In genomic region chr2:221518937-221519635, GRCh38 we compare ENCODE assay signal across 16 cellular contexts. TPM values are rescaled to one million over a fixed set of nuclear protein-coding genes. Genes with fewer than 3 reads are reported as not detected.
A peak's percentile ranks its signal among the peaks of the same experiment; 100 is the strongest.
DNase-seq lines count a peak whose midpoint lies in the region; ATAC-seq and FAIRE-seq lines count a peak whose summit lies in the region.
"Had no signal": no experiment of that assay in that cellular context is flagged by ENCODE, and none has a peak within 500 bp of the region (broad histone marks: within the 10 kb centered on the region; RNA-seq: fewer than 3 reads in every experiment).

No MANE protein-coding gene starts in this region.

- peak overlapping the region; percentile 35 for H3K27ac ChIP-seq in angular gyrus (ENCODE audit: low read depth, low read length)
- H3K27ac ChIP-seq: C4-2B, gastroesophageal sphincter, parathyroid adenoma had no signal

- no peaks in the 10 kb centered on the region for H3K9me3 Mint-ChIP-seq in memory B cell
- H3K9me3 Mint-ChIP-seq in stimulated activated naive B cell treated with anti-CD40 and anti-IgM and Interleukin-4, amounts not matched to agents 10 μg/mL and 1 μg/mL and 100 μg/mL, for 72 hours, result peaks cover 3 to 4% of the 10 kb centered on the region in 2 donors
- peaks cover 4% of the 10 kb centered on the region for H3K9me3 Mint-ChIP-seq in stimulated activated memory B cell treated with anti-CD40 and anti-IgM and Interleukin-4, amounts not matched to agents 10 μg/mL and 1 μg/mL and 100 μg/mL, for 72 hours
- H3K9me3 Mint-ChIP-seq: WTC11 had no signal

- no peak overlapping the region for H3K27ac Mint-ChIP-seq in memory B cell
- no peak overlapping the region for H3K27ac Mint-ChIP-seq in stimulated activated naive B cell treated with anti-CD40 and anti-IgM and Interleukin-4, amounts not matched to agents 10 μg/mL and 1 μg/mL and 100 μg/mL, for 72 hours
- no peak overlapping the region for H3K27ac Mint-ChIP-seq in stimulated activated memory B cell treated with anti-CD40 and anti-IgM and Interleukin-4, amounts not matched to agents 10 μg/mL and 1 μg/mL and 100 μg/mL, for 72 hours
- H3K27ac Mint-ChIP-seq: WTC11 had no signal

- peaks cover 4% of the 10 kb centered on the region for H3K36me3 Mint-ChIP-seq in memory B cell
- no peaks in the 10 kb centered on the region for H3K36me3 Mint-ChIP-seq in stimulated activated naive B cell treated with anti-CD40 and anti-IgM and Interleukin-4, amounts not matched to agents 10 μg/mL and 1 μg/mL and 100 μg/mL, for 72 hours
- H3K36me3 Mint-ChIP-seq in stimulated activated memory B cell treated with anti-CD40 and anti-IgM and Interleukin-4, amounts not matched to agents 10 μg/mL and 1 μg/mL and 100 μg/mL, for 72 hours, result no peaks in the 10 kb centered on the region
- H3K36me3 Mint-ChIP-seq: WTC11 had no signal

- H3K4me1 Mint-ChIP-seq in memory B cell, result peaks cover 19% of the 10 kb centered on the region
- peaks cover 3 to 12% of the 10 kb centered on the region in 2 donors for H3K4me1 Mint-ChIP-seq in stimulated activated naive B cell treated with anti-CD40 and anti-IgM and Interleukin-4, amounts not matched to agents 10 μg/mL and 1 μg/mL and 100 μg/mL, for 72 hours
- no peaks in the 10 kb centered on the region for H3K4me1 Mint-ChIP-seq in stimulated activated memory B cell treated with anti-CD40 and anti-IgM and Interleukin-4, amounts not matched to agents 10 μg/mL and 1 μg/mL and 100 μg/mL, for 72 hours

- peak overlapping the region; percentile 30 for H3K4me3 Mint-ChIP-seq in memory B cell
- H3K4me3 Mint-ChIP-seq in stimulated activated naive B cell treated with anti-CD40 and anti-IgM and Interleukin-4, amounts not matched to agents 10 μg/mL and 1 μg/mL and 100 μg/mL, for 72 hours, result no peak overlapping the region
- no peak overlapping the region for H3K4me3 Mint-ChIP-seq in stimulated activated memory B cell treated with anti-CD40 and anti-IgM and Interleukin-4, amounts not matched to agents 10 μg/mL and 1 μg/mL and 100 μg/mL, for 72 hours
- H3K4me3 Mint-ChIP-seq: WTC11 had no signal

- DNase-seq in A172 (ENCODE audit: low spot score) (peak; percentile 58), GM19239 (ENCODE audit: insufficient read length, low spot score) (no peak), memory B cell (ENCODE audit: low spot score in 2 of 2) (no peak), SW 1271 (lab: John Stamatoyannopoulos, UW) (no peak), epidermal melanocyte (ENCODE audit: insufficient read length, low spot score) (no peak)
- DNase-seq in stimulated activated naive B cell treated with anti-CD40 and anti-IgM and Interleukin-4, amounts not matched to agents 10 μg/mL and 1 μg/mL and 100 μg/mL, for 72 hours, result no peak
- DNase-seq: activated naive CD4-positive, alpha-beta T cell; left cardiac atrium; MG63 had no signal

- no peak for ATAC-seq in memory B cell (ENCODE audit: low read depth)
- ATAC-seq in stimulated activated naive B cell treated with anti-CD40 and anti-IgM and Interleukin-4, amounts not matched to agents 10 μg/mL and 1 μg/mL and 100 μg/mL, for 72 hours (replicated peaks), result no peak
- ATAC-seq in stimulated activated memory B cell treated with anti-CD40 and anti-IgM and Interleukin-4, amounts not matched to agents 10 μg/mL and 1 μg/mL and 100 μg/mL, for 72 hours, result no peak
- ATAC-seq: gastroesophageal sphincter, WTC11 had no signal

- FAIRE-seq in GM19239 (lab: Jason Lieb, UNC), result peak; percentile 48
- FAIRE-seq: colon had no signal

- no peaks in the 10 kb centered on the region for H3K27me3 Mint-ChIP-seq in memory B cell
- H3K27me3 Mint-ChIP-seq in stimulated activated naive B cell treated with anti-CD40 and anti-IgM and Interleukin-4, amounts not matched to agents 10 μg/mL and 1 μg/mL and 100 μg/mL, for 72 hours, result no peaks in the 10 kb centered on the region
- H3K27me3 Mint-ChIP-seq in stimulated activated memory B cell treated with anti-CD40 and anti-IgM and Interleukin-4, amounts not matched to agents 10 μg/mL and 1 μg/mL and 100 μg/mL, for 72 hours, result no peaks in the 10 kb centered on the region

RNA-seq across cellular contexts. Expression of gene EPHA4, which starts 53.0 kb away (rescaled TPM):
- 28.1 and 32.9 TPM in 2 replicates for total RNA-seq in A172 (2014; rRNA removed; shearing (Covaris generic))
